In genomic region chr3:21477896-21478295, GRCh38 we compare ENCODE assay signal across 14 cellular contexts.
"Had no signal": no experiment of that assay in that cellular context is flagged by ENCODE, and none has a peak within 500 bp of the region (broad histone marks: within the 10 kb centered on the region; RNA-seq: fewer than 3 reads in every experiment).

No MANE protein-coding gene starts in this region.

- ATAC-seq: activated CD4-positive, CD25-positive, alpha-beta regulatory T cell treated with anti-CD3 and anti-CD28 coated beads, Interleukin-2, amount 50 U/mL, for 24 hours; left cardiac atrium; stimulated activated naive CD8-positive, alpha-beta T cell treated with anti-CD3 and anti-CD28 coated beads, Interleukin-15, amount 100 ng/mL, for 72 hours; T-cell had no signal

- H3K36me3 ChIP-seq: ovary, sigmoid colon had no signal

- H3K4me1 ChIP-seq: sigmoid colon had no signal

- H3K27me3 ChIP-seq: ovary, sigmoid colon had no signal

- H3K27ac ChIP-seq: ovary, sigmoid colon had no signal

- DNase-seq: activated naive CD4-positive, alpha-beta T cell; activated naive CD8-positive, alpha-beta T cell treated with anti-CD3 and anti-CD28 coated beads, Interleukin-2, amount 10 ng/mL, durations not matched to agents 7 days and 5 days; aorta; endodermal cell; erythroblast; left cardiac atrium; naive B cell; ovary; sigmoid colon; stimulated activated CD4-positive, alpha-beta T cell treated with anti-CD3 and anti-CD28 coated beads, Interleukin-1b, Interleukin-23, amount 100 ng/mL, for 48 hours; stimulated activated naive CD8-positive, alpha-beta T cell treated with anti-CD3 and anti-CD28 coated beads, Interleukin-15, amount 100 ng/mL, for 72 hours; T-cell; T-helper 9 cell had no signal

- H3K4me3 ChIP-seq: ovary, sigmoid colon had no signal

- H3K9me3 ChIP-seq: ovary, sigmoid colon had no signal
